Comparison of ENCODE assay signal across 2 cellular contexts in the genomic region with DNA sequence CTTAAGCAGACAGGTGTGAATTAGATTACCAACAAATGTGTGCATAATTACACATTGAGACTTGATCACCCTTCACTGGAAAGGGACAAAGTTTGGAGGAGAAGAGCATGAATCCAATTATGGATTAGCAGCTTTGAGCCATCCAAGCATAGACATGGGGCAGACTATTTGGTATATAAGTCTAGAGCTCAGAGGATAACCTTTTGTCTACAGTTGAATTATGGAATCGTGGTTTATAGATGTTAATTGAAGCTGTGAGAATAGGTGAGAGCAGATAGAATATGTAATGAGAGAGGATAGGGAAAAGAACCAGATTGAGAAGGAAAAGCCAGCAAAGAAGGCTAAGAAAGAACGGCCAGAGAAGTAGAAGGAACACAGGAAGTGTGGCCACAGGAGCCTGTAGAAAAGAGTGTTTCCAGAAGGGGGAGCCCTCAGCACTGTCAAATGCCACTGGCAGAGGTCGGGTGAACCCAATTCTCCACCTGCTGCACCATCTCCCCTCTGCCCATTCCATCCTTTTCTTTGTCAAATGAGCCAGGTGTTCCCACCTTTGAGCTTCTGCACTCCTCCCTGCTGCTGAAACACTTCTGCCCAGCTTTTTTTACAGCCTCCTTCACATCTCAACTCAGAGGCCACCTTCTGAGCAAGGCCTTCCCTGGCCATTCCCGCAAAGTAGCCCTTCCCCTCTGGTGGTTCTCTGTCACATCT.
TF ChIP-seq lines count a peak whose summit lies in the region.

No MANE protein-coding gene starts in this region.

TF ChIP-seq in GM23338, 12 proteins besides CTCF, POLR2A, EP300 and RAD21:
- TF ChIP-seq REST (IDR thresholded peaks at IDR 0.05; ENCODE audit: unreplicated experiment), result no peak
- no peak for TF ChIP-seq ZNF114 (CRISPR knock-in tag; IDR thresholded peaks at IDR 0.05)
- TF ChIP-seq CREB1 (CRISPR knock-in tag; IDR thresholded peaks at IDR 0.05; ENCODE audit: low read depth), result peak; percentile 18; the same call in 1 of the 2 replicates
- TF ChIP-seq, protein P1, sequence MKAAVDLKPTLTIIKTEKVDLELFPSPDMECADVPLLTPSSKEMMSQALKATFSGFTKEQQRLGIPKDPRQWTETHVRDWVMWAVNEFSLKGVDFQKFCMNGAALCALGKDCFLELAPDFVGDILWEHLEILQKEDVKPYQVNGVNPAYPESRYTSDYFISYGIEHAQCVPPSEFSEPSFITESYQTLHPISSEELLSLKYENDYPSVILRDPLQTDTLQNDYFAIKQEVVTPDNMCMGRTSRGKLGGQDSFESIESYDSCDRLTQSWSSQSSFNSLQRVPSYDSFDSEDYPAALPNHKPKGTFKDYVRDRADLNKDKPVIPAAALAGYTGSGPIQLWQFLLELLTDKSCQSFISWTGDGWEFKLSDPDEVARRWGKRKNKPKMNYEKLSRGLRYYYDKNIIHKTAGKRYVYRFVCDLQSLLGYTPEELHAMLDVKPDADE (IDR thresholded peaks at IDR 0.05), result no peak

TF ChIP-seq in HepG2, 621 proteins besides CTCF, POLR2A, EP300 and RAD21 (continues in another document):
- TF ChIP-seq HMGXB4 (CRISPR knock-in tag; IDR thresholded peaks at IDR 0.05; ENCODE audit: borderline replicate concordance in 1 of 2, low read depth in 1 of 2) (peak in 1 of 2 experiments; percentile 77; a peak in 2 of 4 replicates), ELF1 (CRISPR knock-in tag; IDR thresholded peaks at IDR 0.05) (peak; percentile 42; the same call in 1 of the 2 replicates), GRHL1 (CRISPR knock-in tag; conservative IDR thresholded peaks at IDR 0.05) (no peak), RELA (CRISPR knock-in tag; IDR thresholded peaks at IDR 0.05) (no peak), NFE2L2 (IDR thresholded peaks at IDR 0.05; ENCODE audit: low read length) (0 out of 2 replicates have a peak, but pooled peaks have one; percentile 22), ZNF576 (CRISPR knock-in tag; IDR thresholded peaks at IDR 0.05) (no peak), ZNF30 (CRISPR knock-in tag; IDR thresholded peaks at IDR 0.05) (no peak), AHR (CRISPR knock-in tag; IDR thresholded peaks at IDR 0.05) (no peak), TARDBP (CRISPR knock-in tag; IDR thresholded peaks at IDR 0.05) (0 out of 2 replicates have a peak, but pooled peaks have one; percentile 34), MXI1 (IDR thresholded peaks at IDR 0.05; ENCODE audit: borderline replicate concordance, low read depth, low read length) (0 out of 3 replicates have a peak, but pooled peaks have one; percentile 24), ZNF570 (CRISPR knock-in tag; IDR thresholded peaks at IDR 0.05; ENCODE audit: borderline replicate concordance) (no peak), CENPT (CRISPR knock-in tag; IDR thresholded peaks at IDR 0.05; ENCODE audit: low read depth) (no peak), RBFOX2 (IDR thresholded peaks at IDR 0.05; ENCODE audit: low read depth, low read length) (peak; percentile 50), ZNF678 (CRISPR knock-in tag; IDR thresholded peaks at IDR 0.05) (no peak), LCORL (IDR thresholded peaks at IDR 0.05) (no peak), LCORL (CRISPR knock-in tag; IDR thresholded peaks at IDR 0.05) (no peak), SP1 (IDR thresholded peaks at IDR 0.05) (no peak), SP1 (CRISPR knock-in tag; IDR thresholded peaks at IDR 0.05) (0 out of 2 replicates have a peak, but pooled peaks have one; percentile 13), KDM3A (CRISPR knock-in tag; IDR thresholded peaks at IDR 0.05; ENCODE audit: low read depth) (no peak), ARNT (IDR thresholded peaks at IDR 0.05) (no peak), SALL2 (CRISPR knock-in tag; IDR thresholded peaks at IDR 0.05) (no peak), ZNF317 (CRISPR knock-in tag; IDR thresholded peaks at IDR 0.05) (no peak), CBX2 (IDR thresholded peaks at IDR 0.05; ENCODE audit: low read depth, low read length) (no peak), CBX2 (CRISPR knock-in tag; IDR thresholded peaks at IDR 0.05; ENCODE audit: low read depth) (no peak), JARID2 (CRISPR knock-in tag; IDR thresholded peaks at IDR 0.05; ENCODE audit: insufficient replicate concordance) (peak; percentile 61), LRRFIP1 (CRISPR knock-in tag; conservative IDR thresholded peaks at IDR 0.05) (no peak), KDM2A (CRISPR knock-in tag; IDR thresholded peaks at IDR 0.05; ENCODE audit: borderline replicate concordance, low read depth) (0 out of 2 replicates have a peak, but pooled peaks have one; percentile 22), NRL (CRISPR knock-in tag; IDR thresholded peaks at IDR 0.05; ENCODE audit: borderline replicate concordance) (0 out of 2 replicates have a peak, but pooled peaks have one; percentile 27), SAP130 (CRISPR knock-in tag; IDR thresholded peaks at IDR 0.05; ENCODE audit: low read depth) (peak; percentile 42; the same call in 1 of the 2 replicates), TOPORS (CRISPR knock-in tag; IDR thresholded peaks at IDR 0.05) (0 out of 2 replicates have a peak, but pooled peaks have one; percentile 22), ZNF382 (CRISPR knock-in tag; IDR thresholded peaks at IDR 0.05; ENCODE audit: borderline replicate concordance) (no peak)
- TF ChIP-seq, protein P2, sequence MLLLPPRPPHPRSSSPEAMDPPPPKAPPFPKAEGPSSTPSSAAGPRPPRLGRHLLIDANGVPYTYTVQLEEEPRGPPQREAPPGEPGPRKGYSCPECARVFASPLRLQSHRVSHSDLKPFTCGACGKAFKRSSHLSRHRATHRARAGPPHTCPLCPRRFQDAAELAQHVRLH (CRISPR knock-in tag; IDR thresholded peaks at IDR 0.05; ENCODE audit: borderline replicate concordance, low read depth), result peak; percentile 26; the same call in 1 of the 2 replicates
- TF ChIP-seq, protein P3, sequence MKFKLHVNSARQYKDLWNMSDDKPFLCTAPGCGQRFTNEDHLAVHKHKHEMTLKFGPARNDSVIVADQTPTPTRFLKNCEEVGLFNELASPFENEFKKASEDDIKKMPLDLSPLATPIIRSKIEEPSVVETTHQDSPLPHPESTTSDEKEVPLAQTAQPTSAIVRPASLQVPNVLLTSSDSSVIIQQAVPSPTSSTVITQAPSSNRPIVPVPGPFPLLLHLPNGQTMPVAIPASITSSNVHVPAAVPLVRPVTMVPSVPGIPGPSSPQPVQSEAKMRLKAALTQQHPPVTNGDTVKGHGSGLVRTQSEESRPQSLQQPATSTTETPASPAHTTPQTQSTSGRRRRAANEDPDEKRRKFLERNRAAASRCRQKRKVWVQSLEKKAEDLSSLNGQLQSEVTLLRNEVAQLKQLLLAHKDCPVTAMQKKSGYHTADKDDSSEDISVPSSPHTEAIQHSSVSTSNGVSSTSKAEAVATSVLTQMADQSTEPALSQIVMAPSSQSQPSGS (CRISPR knock-in tag; IDR thresholded peaks at IDR 0.05), result 0 out of 2 replicates have a peak, but pooled peaks have one; percentile 35
- TF ChIP-seq, protein P4, sequence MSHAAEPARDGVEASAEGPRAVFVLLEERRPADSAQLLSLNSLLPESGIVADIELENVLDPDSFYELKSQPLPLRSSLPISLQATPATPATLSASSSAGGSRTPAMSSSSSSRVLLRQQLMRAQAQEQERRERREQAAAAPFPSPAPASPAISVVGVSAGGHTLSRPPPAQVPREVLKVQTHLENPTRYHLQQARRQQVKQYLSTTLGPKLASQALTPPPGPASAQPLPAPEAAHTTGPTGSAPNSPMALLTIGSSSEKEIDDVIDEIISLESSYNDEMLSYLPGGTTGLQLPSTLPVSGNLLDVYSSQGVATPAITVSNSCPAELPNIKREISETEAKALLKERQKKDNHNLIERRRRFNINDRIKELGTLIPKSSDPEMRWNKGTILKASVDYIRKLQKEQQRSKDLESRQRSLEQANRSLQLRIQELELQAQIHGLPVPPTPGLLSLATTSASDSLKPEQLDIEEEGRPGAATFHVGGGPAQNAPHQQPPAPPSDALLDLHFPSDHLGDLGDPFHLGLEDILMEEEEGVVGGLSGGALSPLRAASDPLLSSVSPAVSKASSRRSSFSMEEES (CRISPR knock-in tag; IDR thresholded peaks at IDR 0.05), result 0 out of 2 replicates have a peak, but pooled peaks have one; percentile 50
- TF ChIP-seq, protein P5, sequence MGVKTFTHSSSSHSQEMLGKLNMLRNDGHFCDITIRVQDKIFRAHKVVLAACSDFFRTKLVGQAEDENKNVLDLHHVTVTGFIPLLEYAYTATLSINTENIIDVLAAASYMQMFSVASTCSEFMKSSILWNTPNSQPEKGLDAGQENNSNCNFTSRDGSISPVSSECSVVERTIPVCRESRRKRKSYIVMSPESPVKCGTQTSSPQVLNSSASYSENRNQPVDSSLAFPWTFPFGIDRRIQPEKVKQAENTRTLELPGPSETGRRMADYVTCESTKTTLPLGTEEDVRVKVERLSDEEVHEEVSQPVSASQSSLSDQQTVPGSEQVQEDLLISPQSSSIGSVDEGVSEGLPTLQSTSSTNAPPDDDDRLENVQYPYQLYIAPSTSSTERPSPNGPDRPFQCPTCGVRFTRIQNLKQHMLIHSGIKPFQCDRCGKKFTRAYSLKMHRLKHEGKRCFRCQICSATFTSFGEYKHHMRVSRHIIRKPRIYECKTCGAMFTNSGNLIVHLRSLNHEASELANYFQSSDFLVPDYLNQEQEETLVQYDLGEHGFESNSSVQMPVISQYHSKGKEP (CRISPR knock-in tag; IDR thresholded peaks at IDR 0.05), result no peak
- TF ChIP-seq, protein P6, sequence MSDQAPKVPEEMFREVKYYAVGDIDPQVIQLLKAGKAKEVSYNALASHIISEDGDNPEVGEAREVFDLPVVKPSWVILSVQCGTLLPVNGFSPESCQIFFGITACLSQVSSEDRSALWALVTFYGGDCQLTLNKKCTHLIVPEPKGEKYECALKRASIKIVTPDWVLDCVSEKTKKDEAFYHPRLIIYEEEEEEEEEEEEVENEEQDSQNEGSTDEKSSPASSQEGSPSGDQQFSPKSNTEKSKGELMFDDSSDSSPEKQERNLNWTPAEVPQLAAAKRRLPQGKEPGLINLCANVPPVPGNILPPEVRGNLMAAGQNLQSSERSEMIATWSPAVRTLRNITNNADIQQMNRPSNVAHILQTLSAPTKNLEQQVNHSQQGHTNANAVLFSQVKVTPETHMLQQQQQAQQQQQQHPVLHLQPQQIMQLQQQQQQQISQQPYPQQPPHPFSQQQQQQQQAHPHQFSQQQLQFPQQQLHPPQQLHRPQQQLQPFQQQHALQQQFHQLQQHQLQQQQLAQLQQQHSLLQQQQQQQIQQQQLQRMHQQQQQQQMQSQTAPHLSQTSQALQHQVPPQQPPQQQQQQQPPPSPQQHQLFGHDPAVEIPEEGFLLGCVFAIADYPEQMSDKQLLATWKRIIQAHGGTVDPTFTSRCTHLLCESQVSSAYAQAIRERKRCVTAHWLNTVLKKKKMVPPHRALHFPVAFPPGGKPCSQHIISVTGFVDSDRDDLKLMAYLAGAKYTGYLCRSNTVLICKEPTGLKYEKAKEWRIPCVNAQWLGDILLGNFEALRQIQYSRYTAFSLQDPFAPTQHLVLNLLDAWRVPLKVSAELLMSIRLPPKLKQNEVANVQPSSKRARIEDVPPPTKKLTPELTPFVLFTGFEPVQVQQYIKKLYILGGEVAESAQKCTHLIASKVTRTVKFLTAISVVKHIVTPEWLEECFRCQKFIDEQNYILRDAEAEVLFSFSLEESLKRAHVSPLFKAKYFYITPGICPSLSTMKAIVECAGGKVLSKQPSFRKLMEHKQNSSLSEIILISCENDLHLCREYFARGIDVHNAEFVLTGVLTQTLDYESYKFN (CRISPR knock-in tag; conservative IDR thresholded peaks at IDR 0.05), result no peak
